1 cellular context compared by ENCODE assay signal in genomic region chr17:3659541-3660111, GRCh38.
TF ChIP-seq lines count a peak whose summit lies in the region.

No MANE protein-coding gene starts in this region.

TF ChIP-seq in HCT116, 20 proteins besides CTCF, POLR2A, EP300 and RAD21:
- TF ChIP-seq ZBTB33 (IDR thresholded peaks at IDR 0.05; ENCODE audit: extremely low read depth, insufficient replicate concordance, low read length) (no peak), EZH2 (IDR thresholded peaks at IDR 0.05) (no peak), TCF7L2 (IDR thresholded peaks at IDR 0.05; ENCODE audit: borderline replicate concordance, extremely low read depth, insufficient read depth, insufficient read length) (no peak), FOSL1 (IDR thresholded peaks at IDR 0.05; ENCODE audit: low read depth) (peak; percentile 47; the same call in 1 of the 2 replicates), SP1 (IDR thresholded peaks at IDR 0.05; ENCODE audit: low read depth) (peak; percentile 41), POLR2AphosphoS5 (IDR thresholded peaks at IDR 0.05; ENCODE audit: low read depth, low read length) (peak; percentile 53), ELF1 (IDR thresholded peaks at IDR 0.05; ENCODE audit: borderline replicate concordance, low read depth) (no peak), SIN3A (IDR thresholded peaks at IDR 0.05; ENCODE audit: low read depth) (no peak)
